9 cellular contexts compared by ENCODE assay signal in the genomic region with DNA sequence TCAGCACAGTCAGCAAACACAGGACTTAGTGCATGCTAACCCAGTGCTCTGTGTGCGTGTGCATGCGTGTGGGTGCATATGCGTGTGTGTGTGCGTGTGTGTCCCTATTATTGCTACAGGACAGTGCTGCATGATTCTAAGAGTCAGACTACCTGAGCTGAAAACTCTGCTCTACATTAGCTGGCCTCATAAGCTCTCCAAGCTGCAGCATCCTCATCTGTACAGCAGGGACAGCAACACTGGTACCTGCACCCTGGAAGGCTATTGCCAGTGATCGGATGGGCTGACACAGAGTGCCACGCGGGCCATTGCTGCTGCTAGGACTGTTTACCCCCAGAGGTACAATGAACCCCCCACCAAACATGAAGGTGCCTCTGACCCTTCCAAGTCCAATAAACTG. TPM values are rescaled to one million over a fixed set of nuclear protein-coding genes. Genes with fewer than 3 reads are reported as not detected.
A peak's percentile ranks its signal among the peaks of the same experiment; 100 is the strongest.
DNase-seq lines count a peak whose midpoint lies in the region; ATAC-seq and TF ChIP-seq lines count a peak whose summit lies in the region.
"Had no signal": no experiment of that assay in that cellular context is flagged by ENCODE, and none has a peak within 500 bp of the region (broad histone marks: within the 10 kb centered on the region; RNA-seq: fewer than 3 reads in every experiment).

No MANE protein-coding gene starts in this region.

- peak; percentile 37 for TF ChIP-seq CTCF in retinal pigment epithelial cell (conservative IDR thresholded peaks at IDR 0.05; ENCODE audit: low read depth, low read length)

- peak overlapping the region; percentile 57 for H3K4me3 ChIP-seq in retinal pigment epithelial cell (ENCODE audit: low read length)

- peak; percentile 68 for DNase-seq in HuH-7.5 (ENCODE audit: low spot score)
- DNase-seq in fibroblast of peridontal ligament (ENCODE audit: extremely low read depth) = peak; percentile 22
- no peak for DNase-seq in retinal pigment epithelial cell (ENCODE audit: low read depth)
- DNase-seq in SW 1271 (lab: John Stamatoyannopoulos, UW) = no peak
- DNase-seq: T-helper 2 cell had no signal

- peak; percentile 48 for ATAC-seq in GM18511 (IDR thresholded peaks at IDR 0.05; ENCODE audit: unreplicated experiment)
- no peak for ATAC-seq in HG03196 (IDR thresholded peaks at IDR 0.05; ENCODE audit: unreplicated experiment)
- ATAC-seq in HG03571 (IDR thresholded peaks at IDR 0.05; ENCODE audit: unreplicated experiment) = no peak
- ATAC-seq in esophagus mucosa = no peak

RNA-seq across cellular contexts. Expression of a gene that starts 1.2 kb away (rescaled TPM):
- total RNA-seq in esophagus mucosa = 0.52 TPM

RNA-seq across cellular contexts. Expression of a gene that starts 45.6 kb away (rescaled TPM):
- total RNA-seq in esophagus mucosa = not detected

Comparison
In these comparisons a context has a peak if more than half of its experiments do, and no peak if none do; other contexts are left out.
1. DNase-seq: peak in HuH-7.5 (single experiment) and fibroblast of peridontal ligament (single experiment); none in retinal pigment epithelial cell (single experiment) and SW 1271 (0 of 2).